8 cellular contexts compared by ENCODE assay signal in genomic region chr22:42721045-42721434, GRCh38. TPM values are rescaled to one million over a fixed set of nuclear protein-coding genes. Genes with fewer than 3 reads are reported as not detected.
DNase-seq lines count a peak whose midpoint lies in the region; ATAC-seq, FAIRE-seq and TF ChIP-seq lines count a peak whose summit lies in the region.

No MANE protein-coding gene starts in this region.

- TF ChIP-seq EP300 in HepG2 (IDR thresholded peaks at IDR 0.05; ENCODE audit: low read depth in 2 of 2, low read length in 2 of 2), result no peak
- TF ChIP-seq EP300 in HepG2 (CRISPR knock-in tag; IDR thresholded peaks at IDR 0.05; ENCODE audit: borderline replicate concordance), result no peak
- TF ChIP-seq EP300 in tibial nerve (IDR thresholded peaks at IDR 0.05), result no peak

- H3K36me3 ChIP-seq in HepG2 (replicated peaks in 1 of 2; ENCODE audit: control insufficient read depth in 1 of 2, insufficient read depth in 2 of 2, low read length in 2 of 2) (no peaks in the 10 kb centered on the region), tibial nerve (no peaks in the 10 kb centered on the region)

- intact Hi-C loops in HepG2 (cut with micrococcal nuclease; ENCODE audit: unreplicated experiment), result no loop called here

- TF ChIP-seq CTCF in astrocyte of the spinal cord (IDR thresholded peaks at IDR 0.05; ENCODE audit: low read depth, low read length) (no peak), HepG2 (CRISPR knock-in tag; IDR thresholded peaks at IDR 0.05) (no peak), tibial nerve (IDR thresholded peaks at IDR 0.05) (no peak)

- 2% methylated on average over 8 of the region's 22 CpGs for WGBS in HepG2 (ENCODE audit: low lambda C conversion rate)
- WGBS in tibial nerve, 2 donors, result 2 to 3% methylated on average over 20 to 22 of the region's 22 CpGs

- H3K36me3 Mint-ChIP-seq in activated CD8-positive, alpha-beta memory T cell treated with anti-CD3 and anti-CD28 coated beads, Interleukin-2, amount 10 ng/mL, durations not matched to agents 7 days and 5 days, result no peaks in the 10 kb centered on the region

- DNase-seq in activated CD8-positive, alpha-beta memory T cell treated with anti-CD3 and anti-CD28 coated beads, Interleukin-2, amount 10 ng/mL, durations not matched to agents 7 days and 5 days, result no peak
- DNase-seq in activated CD8-positive, alpha-beta memory T cell treated with anti-CD3 and anti-CD28 coated beads for 24 hours, result no peak
- DNase-seq in astrocyte of the spinal cord (ENCODE audit: low read depth, low spot score), result no peak
- DNase-seq in HepG2 (ENCODE audit: low spot score), result no peak
- no peak for DNase-seq in tibial nerve (ENCODE audit: low spot score in 2 of 2)
- no peak for DNase-seq in D341Med (ENCODE audit: low spot score)

- H3K9ac ChIP-seq in HepG2 (ENCODE audit: insufficient read depth, low read depth, low read length), result no peak overlapping the region

- no peak for ATAC-seq in activated CD8-positive, alpha-beta memory T cell treated with anti-CD3 and anti-CD28 coated beads, Interleukin-2, amount 10 ng/mL, durations not matched to agents 7 days and 5 days
- ATAC-seq in HepG2, result peak; percentile 29
- no peak for ATAC-seq in GM21528 (IDR thresholded peaks at IDR 0.05; ENCODE audit: low FRiP score, unreplicated experiment)
- ATAC-seq in HG02798 (IDR thresholded peaks at IDR 0.05; ENCODE audit: poor library complexity, unreplicated experiment), result no peak

- no TSS peak for BruUV-seq in HepG2 (replicated peaks; lab: Mats Ljungman, UMichigan)

- H3K4me3 Mint-ChIP-seq in activated CD8-positive, alpha-beta memory T cell treated with anti-CD3 and anti-CD28 coated beads, Interleukin-2, amount 10 ng/mL, durations not matched to agents 7 days and 5 days, result peak overlapping the region; percentile 39

- H4K20me1 ChIP-seq in HepG2 (ENCODE audit: insufficient read depth, low read length), result no peaks in the 10 kb centered on the region

- H3K79me2 ChIP-seq in HepG2 (ENCODE audit: insufficient read depth, low read length), result no peaks in the 10 kb centered on the region

- no peak for TF ChIP-seq RAD21 in HepG2 (CRISPR knock-in tag; IDR thresholded peaks at IDR 0.05)

- CTCF ChIA-PET in activated CD8-positive, alpha-beta memory T cell treated with anti-CD3 and anti-CD28 coated beads, Interleukin-2, amount 10 ng/mL, durations not matched to agents 7 days and 5 days (lab: Charles Lee), result no interaction called here
- CTCF ChIA-PET in HepG2 (lab: Yijun Ruan, JAX; ENCODE audit: low intra/inter-chr PET ratio, low total read pairs), result no interaction called here

- no peak overlapping the region for H3K27ac ChIP-seq in HepG2 (ENCODE audit: extremely low read length, insufficient read depth, low read length)
- peak overlapping the region in 3 of 4 donors; percentile 81 to 95 (median 88) for H3K27ac ChIP-seq in tibial nerve

- H3K27me3 ChIP-seq in HepG2 (ENCODE audit: control insufficient read depth in 1 of 2, insufficient read depth in 2 of 2, low read length in 2 of 2) (peaks cover 9 to 69% of the 10 kb centered on the region in 2 experiments), tibial nerve (peaks cover 0 to 40% of the 10 kb centered on the region in 2 donors)

- H3K27ac Mint-ChIP-seq in activated CD8-positive, alpha-beta memory T cell treated with anti-CD3 and anti-CD28 coated beads, Interleukin-2, amount 10 ng/mL, durations not matched to agents 7 days and 5 days, result no peak overlapping the region

- H3K4me2 ChIP-seq in HepG2 (ENCODE audit: low read depth, low read length), result peak overlapping the region; percentile 74

- H2AFZ ChIP-seq in HepG2 (ENCODE audit: low read length), result no peak overlapping the region

- H3K9me3 ChIP-seq in HepG2 (ENCODE audit: low read length), result no peaks in the 10 kb centered on the region
- H3K9me3 ChIP-seq in tibial nerve, result no peaks in the 10 kb centered on the region

- H3K4me1 ChIP-seq in HepG2 (ENCODE audit: insufficient read depth, low read length), result peaks cover 48% of the 10 kb centered on the region
- H3K4me1 ChIP-seq in tibial nerve, result peaks cover 0 to 50% (median 16%) of the 10 kb centered on the region in 4 donors

- TF ChIP-seq POLR2A in HepG2 (IDR thresholded peaks at IDR 0.05; ENCODE audit: insufficient read depth in 1 of 2, low read depth in 2 of 2, low read length in 2 of 2) (no peak), tibial nerve (IDR thresholded peaks at IDR 0.05) (no peak)

- no peaks in the 10 kb centered on the region for H3K9me3 Mint-ChIP-seq in activated CD8-positive, alpha-beta memory T cell treated with anti-CD3 and anti-CD28 coated beads, Interleukin-2, amount 10 ng/mL, durations not matched to agents 7 days and 5 days (ENCODE audit: low read depth)

- POLR2A ChIA-PET in HepG2 (lab: Yijun Ruan, JAX), result no interaction called here

- in situ Hi-C loops in astrocyte of the spinal cord (cut with HindIII; ENCODE audit: low sequenced_read_pairs), result no loop called here
- in situ Hi-C loops in HepG2 (cut with HindIII; ENCODE audit: extremely low pct_ligation_motif_present, low pct_unique_long_range_greater_than_20kb), result no loop called here

- no peak for FAIRE-seq in HepG2 (lab: Jason Lieb, UNC)

- H3K4me3 ChIP-seq in astrocyte of the spinal cord (ENCODE audit: low read depth, low read length), result peak overlapping the region; percentile 40
- peak overlapping the region in 2 of 3 experiments; percentile 8 to 64; a peak in 1 of 6 replicates for H3K4me3 ChIP-seq in HepG2 (replicated peaks in 1 of 3; ENCODE audit: insufficient read depth in 1 of 3, low read depth in 2 of 3, low read length in 3 of 3)
- peak overlapping the region; percentile 37 to 95 (median 54) for H3K4me3 ChIP-seq in tibial nerve

- H3K27me3 Mint-ChIP-seq in activated CD8-positive, alpha-beta memory T cell treated with anti-CD3 and anti-CD28 coated beads, Interleukin-2, amount 10 ng/mL, durations not matched to agents 7 days and 5 days, result peaks cover 64% of the 10 kb centered on the region

- peaks cover 28% of the 10 kb centered on the region for H3K4me1 Mint-ChIP-seq in activated CD8-positive, alpha-beta memory T cell treated with anti-CD3 and anti-CD28 coated beads, Interleukin-2, amount 10 ng/mL, durations not matched to agents 7 days and 5 days

TF ChIP-seq in HepG2, 621 proteins besides CTCF, POLR2A, EP300 and RAD21:
- TF ChIP-seq ZNF629 (CRISPR knock-in tag; conservative IDR thresholded peaks at IDR 0.05) (peak; percentile 74), KLF13 (CRISPR knock-in tag; IDR thresholded peaks at IDR 0.05) (no peak)

RNA-seq across cellular contexts. Expression of gene A4GALT, which starts 0.4 kb away (rescaled TPM):
- total RNA-seq in activated CD8-positive, alpha-beta memory T cell treated with anti-CD3 and anti-CD28 coated beads, Interleukin-2, amount 10 ng/mL, durations not matched to agents 7 days and 5 days, result under 1 TPM; 0.52 to 0.61 TPM
- total RNA-seq in HepG2 (2016; rRNA removed; fragmentation: Illumina TruSeq; extraction: Trizol) (0.09 TPM in 1 of 2 replicates, not detected in the other), tibial nerve (100 to 1,000 TPM in 2 of 4 donors, 10 to 100 TPM in 2; 73.0 to 146 (median 99.0) TPM)
- not detected in 2 replicates for total RNA-seq in HepG2 (2016; cell fraction: cytosol; rRNA removed; fragmentation: Illumina TruSeq; extraction: Trizol; ENCODE audit: low read depth)
- total RNA-seq in HepG2 (2016; cell fraction: insoluble cytoplasmic fraction; rRNA removed; fragmentation: Illumina TruSeq; extraction: Trizol), result not detected in 2 replicates
- not detected in 2 replicates for total RNA-seq in HepG2 (2016; cell fraction: membrane; rRNA removed; fragmentation: Illumina TruSeq; extraction: Trizol)
- not detected in 2 replicates for total RNA-seq in HepG2 (2016; cell fraction: nucleus; rRNA removed; fragmentation: Illumina TruSeq; extraction: Trizol)
- polyA plus RNA-seq in HepG2 (2011; rRNA removed), result 1.1 and 2.7 TPM in 2 replicates
- polyA plus RNA-seq in HepG2 (2011; cell fraction: cytosol; rRNA removed), result 2.5 and 4.5 TPM in 2 replicates
- polyA plus RNA-seq in HepG2 (2011; cell fraction: nucleus; rRNA removed), result 3.2 and 3.6 TPM in 2 replicates
- 0.74 and 1.8 TPM in 2 replicates for polyA plus RNA-seq in HepG2 (2012)
- not detected in 2 replicates for polyA plus RNA-seq in HepG2 (2016; cell fraction: cytosol; fragmentation: Illumina TruSeq; extraction: Trizol; ENCODE audit: low read depth)
- 0.15 TPM in 1 of 2 replicates, not detected in the other for polyA plus RNA-seq in HepG2 (2016; cell fraction: insoluble cytoplasmic fraction; fragmentation: Illumina TruSeq; extraction: Trizol; ENCODE audit: low read depth)
- polyA plus RNA-seq in HepG2 (2016; cell fraction: membrane; fragmentation: Illumina TruSeq; extraction: Trizol; ENCODE audit: low read depth), result 0.09 TPM in 1 of 2 replicates, not detected in the other
- not detected in 2 replicates for polyA plus RNA-seq in HepG2 (2016; cell fraction: nucleus; fragmentation: Illumina TruSeq; extraction: Trizol; ENCODE audit: insufficient read depth, low read depth)
- 7.6 and 7.8 TPM in 2 replicates for polyA minus RNA-seq in HepG2 (2011; rRNA and poly(A)+ RNA removed; ENCODE audit: low replicate concordance)
- polyA minus RNA-seq in HepG2 (2011; cell fraction: cytosol; rRNA and poly(A)+ RNA removed), result 1.5 and 2.5 TPM in 2 replicates
- 2.1 and 2.9 TPM in 2 replicates for polyA minus RNA-seq in HepG2 (2011; cell fraction: nucleus; rRNA and poly(A)+ RNA removed)

Comparison
In these comparisons a context has a peak if more than half of its experiments do, and no peak if none do; other contexts are left out.
1. RNA of gene A4GALT, which starts 0.4 kb away (total RNA-seq): 73.0 to 146 TPM in tibial nerve; 0.52 to 0.61 TPM in activated CD8-positive, alpha-beta memory T cell treated with anti-CD3 and anti-CD28 coated beads, Interleukin-2, amount 10 ng/mL, durations not matched to agents 7 days and 5 days and 0.09 TPM in HepG2; every median in the first group is over 10 times any median in the second.
2. Peak in every context shown above with its lines, with median percentiles within 50 percentile points of each other: H3K4me3 ChIP-seq.